In genomic region chr1:4636644-4637380, GRCh38 we compare ENCODE assay signal across 36 cellular contexts. TPM values are rescaled to one million over a fixed set of nuclear protein-coding genes. Genes with fewer than 3 reads are reported as not detected.
"Had no signal": no experiment of that assay in that cellular context is flagged by ENCODE, and none has a peak within 500 bp of the region (broad histone marks: within the 10 kb centered on the region; RNA-seq: fewer than 3 reads in every experiment).

No MANE protein-coding gene starts in this region.

- H3K27me3 ChIP-seq: body of pancreas had no signal

- H3K36me3 Mint-ChIP-seq: activated naive CD4-positive, alpha-beta T cell treated with anti-CD3 and anti-CD28 coated beads, Interleukin-2, amount 50 U/mL, for 24 hours; activated naive CD8-positive, alpha-beta T cell treated with anti-CD3 and anti-CD28 coated beads, Interleukin-2, amount 10 ng/mL, durations not matched to agents 7 days and 5 days had no signal

- H3K36me3 ChIP-seq: breast epithelium, SJCRH30 had no signal

- FAIRE-seq: astrocyte, TTC549 had no signal

- H3K9me3 Mint-ChIP-seq: activated CD4-positive, alpha-beta T cell treated with anti-CD3 and anti-CD28 coated beads, Interleukin-2, amount 10 ng/mL, durations not matched to agents 7 days and 5 days; activated naive CD4-positive, alpha-beta T cell treated with anti-CD3 and anti-CD28 coated beads, Interleukin-2, amount 50 U/mL, for 24 hours; activated naive CD8-positive, alpha-beta T cell treated with anti-CD3 and anti-CD28 coated beads, Interleukin-2, amount 10 ng/mL, durations not matched to agents 7 days and 5 days; activated T-cell treated with anti-CD3 and anti-CD28 coated beads, Interleukin-2, amount 50 U/mL, for 24 hours; activated T-helper 2 cell treated with anti-CD3 and anti-CD28 coated beads, Interferon-gamma antibody, Interleukin-2, Interleukin-4, amounts not matched to agents 10 μg/mL and 5 μg/mL and 100 μg/mL, durations not matched to agents 14 hours and 24 hours and 36 hours; T-helper 1 cell treated with Interleukin-12 subunit alpha and Interleukin-12 subunit beta and Interleukin-4 antibody, amounts not matched to agents 30 μg/mL and 1 μg/mL, for 36 hours; T-helper 2 cell treated with Interferon-gamma antibody and Interleukin-4, amounts not matched to agents 5 μg/mL and 100 μg/mL, for 36 hours had no signal

- H3K4me1 ChIP-seq: body of pancreas, breast epithelium, SJCRH30 had no signal

- H3K4me3 Mint-ChIP-seq: activated CD4-positive, alpha-beta T cell treated with anti-CD3 and anti-CD28 coated beads for 36 hours; activated CD4-positive, alpha-beta T cell treated with anti-CD3 and anti-CD28 coated beads, Interleukin-2, amount 10 ng/mL, durations not matched to agents 7 days and 5 days; activated CD8-positive, alpha-beta T cell treated with anti-CD3 and anti-CD28 coated beads, Interleukin-2, amount 10 ng/mL, durations not matched to agents 7 days and 5 days; activated naive CD4-positive, alpha-beta T cell treated with anti-CD3 and anti-CD28 coated beads, Interleukin-2, amount 50 U/mL, for 24 hours; activated naive CD8-positive, alpha-beta T cell treated with anti-CD3 and anti-CD28 coated beads, Interleukin-2, amount 10 ng/mL, durations not matched to agents 7 days and 5 days; activated T-cell treated with anti-CD3 and anti-CD28 coated beads, Interleukin-2, amount 50 U/mL, for 24 hours; T-helper 1 cell treated with Interleukin-12 subunit alpha and Interleukin-12 subunit beta and Interleukin-4 antibody, amounts not matched to agents 30 μg/mL and 1 μg/mL, for 36 hours; T-helper 2 cell treated with Interferon-gamma antibody and Interleukin-4, amounts not matched to agents 5 μg/mL and 100 μg/mL, for 36 hours; WTC11 had no signal

- ATAC-seq: activated CD4-positive, alpha-beta T cell treated with anti-CD3 and anti-CD28 coated beads for 36 hours; activated CD4-positive, CD25-positive, alpha-beta regulatory T cell treated with anti-CD3 and anti-CD28 coated beads, Interleukin-2, amount 50 U/mL, for 24 hours; activated CD8-positive, alpha-beta T cell treated with anti-CD3 and anti-CD28 coated beads, Interleukin-2, amount 10 ng/mL, durations not matched to agents 7 days and 5 days; body of pancreas; Panc1; WTC11 had no signal

- H3K27ac ChIP-seq: body of pancreas, breast epithelium, KMS-11, SJCRH30, SK-N-MC had no signal

- H3K4me1 Mint-ChIP-seq: activated CD4-positive, alpha-beta T cell treated with anti-CD3 and anti-CD28 coated beads for 36 hours; activated CD4-positive, alpha-beta T cell treated with anti-CD3 and anti-CD28 coated beads, Interleukin-2, amount 10 ng/mL, durations not matched to agents 7 days and 5 days; activated naive CD4-positive, alpha-beta T cell treated with anti-CD3 and anti-CD28 coated beads, Interleukin-2, amount 50 U/mL, for 24 hours; activated naive CD8-positive, alpha-beta T cell treated with anti-CD3 and anti-CD28 coated beads, Interleukin-2, amount 10 ng/mL, durations not matched to agents 7 days and 5 days; WTC11 had no signal

- H3K4me2 ChIP-seq: KMS-11 had no signal

- H3K9ac ChIP-seq: KMS-11 had no signal

- H3K4me3 ChIP-seq: body of pancreas, breast epithelium, SJCRH30, SK-N-MC had no signal

- H3K9me3 ChIP-seq: body of pancreas, breast epithelium, SJCRH30 had no signal

- DNase-seq: activated CD4-positive, alpha-beta T cell treated with anti-CD3 and anti-CD28 coated beads for 36 hours; activated CD4-positive, alpha-beta T cell treated with anti-CD3 and anti-CD28 coated beads, Interleukin-2, amount 10 ng/mL, durations not matched to agents 7 days and 5 days; activated CD4-positive, alpha-beta T cell treated with anti-CD3 and anti-CD28 coated beads, Interleukin-2, amount 50 U/mL, for 48 hours; activated CD8-positive, alpha-beta T cell treated with anti-CD3 and anti-CD28 coated beads, Interleukin-2, amount 10 ng/mL, durations not matched to agents 7 days and 5 days; activated gamma-delta T cell; activated naive CD4-positive, alpha-beta T cell treated with Interleukin-2 at 50 U/mL for 16 hours; activated naive CD8-positive, alpha-beta T cell treated with anti-CD3 and anti-CD28 coated beads, Interleukin-2, amount 10 ng/mL, durations not matched to agents 7 days and 5 days; activated T-cell treated with anti-CD3 and anti-CD28 coated beads, Interleukin-2, amount 50 U/mL, for 24 hours; body of pancreas; MM.1S; MV-4-11; NCI-H1092 treated with DMSO at 0.1 percent for 48 hours; NCI-H1417; NCI-H187 treated with DMSO at 0.1 percent for 48 hours; NCI-H2081; NCI-H2171 treated with DMSO at 0.1 percent for 48 hours; NCI-H2227 treated with DMSO at 0.1 percent for 48 hours; NCI-H446; NCI-H510A treated with DMSO at 0.1 percent for 48 hours; NCI-H69; NCI-H82; SHP77; SJCRH30 had no signal

- H3K27ac Mint-ChIP-seq: activated CD4-positive, alpha-beta T cell treated with anti-CD3 and anti-CD28 coated beads for 36 hours; activated CD4-positive, alpha-beta T cell treated with anti-CD3 and anti-CD28 coated beads, Interleukin-2, amount 10 ng/mL, durations not matched to agents 7 days and 5 days; activated CD8-positive, alpha-beta T cell treated with anti-CD3 and anti-CD28 coated beads, Interleukin-2, amount 10 ng/mL, durations not matched to agents 7 days and 5 days; activated naive CD8-positive, alpha-beta T cell treated with anti-CD3 and anti-CD28 coated beads, Interleukin-2, amount 10 ng/mL, durations not matched to agents 7 days and 5 days; activated T-cell treated with anti-CD3 and anti-CD28 coated beads, Interleukin-2, amount 50 U/mL, for 24 hours; activated T-helper 2 cell treated with anti-CD3 and anti-CD28 coated beads, Interferon-gamma antibody, Interleukin-2, Interleukin-4, amounts not matched to agents 10 μg/mL and 5 μg/mL and 100 μg/mL, durations not matched to agents 14 hours and 24 hours and 36 hours; T-helper 1 cell treated with Interleukin-12 subunit alpha and Interleukin-12 subunit beta and Interleukin-4 antibody, amounts not matched to agents 30 μg/mL and 1 μg/mL, for 36 hours; T-helper 2 cell treated with Interferon-gamma antibody and Interleukin-4, amounts not matched to agents 5 μg/mL and 100 μg/mL, for 36 hours; WTC11 had no signal

RNA-seq across cellular contexts. Expression of gene AJAP1, which starts 17.6 kb away (rescaled TPM):
- total RNA-seq: activated CD4-positive, alpha-beta T cell treated with anti-CD3 and anti-CD28 coated beads for 36 hours; activated CD4-positive, alpha-beta T cell treated with anti-CD3 and anti-CD28 coated beads, Interleukin-2, amount 10 ng/mL, durations not matched to agents 7 days and 5 days; activated CD8-positive, alpha-beta T cell treated with anti-CD3 and anti-CD28 coated beads, Interleukin-2, amount 10 ng/mL, durations not matched to agents 7 days and 5 days; activated naive CD8-positive, alpha-beta T cell treated with anti-CD3 and anti-CD28 coated beads, Interleukin-2, amount 10 ng/mL, durations not matched to agents 7 days and 5 days; activated T-helper 2 cell treated with anti-CD3 and anti-CD28 coated beads, Interferon-gamma antibody, Interleukin-2, Interleukin-4, amounts not matched to agents 10 μg/mL and 5 μg/mL and 100 μg/mL, durations not matched to agents 14 hours and 24 hours and 36 hours; LHCN-M2; SJCRH30 had no signal
